In the genomic region with DNA sequence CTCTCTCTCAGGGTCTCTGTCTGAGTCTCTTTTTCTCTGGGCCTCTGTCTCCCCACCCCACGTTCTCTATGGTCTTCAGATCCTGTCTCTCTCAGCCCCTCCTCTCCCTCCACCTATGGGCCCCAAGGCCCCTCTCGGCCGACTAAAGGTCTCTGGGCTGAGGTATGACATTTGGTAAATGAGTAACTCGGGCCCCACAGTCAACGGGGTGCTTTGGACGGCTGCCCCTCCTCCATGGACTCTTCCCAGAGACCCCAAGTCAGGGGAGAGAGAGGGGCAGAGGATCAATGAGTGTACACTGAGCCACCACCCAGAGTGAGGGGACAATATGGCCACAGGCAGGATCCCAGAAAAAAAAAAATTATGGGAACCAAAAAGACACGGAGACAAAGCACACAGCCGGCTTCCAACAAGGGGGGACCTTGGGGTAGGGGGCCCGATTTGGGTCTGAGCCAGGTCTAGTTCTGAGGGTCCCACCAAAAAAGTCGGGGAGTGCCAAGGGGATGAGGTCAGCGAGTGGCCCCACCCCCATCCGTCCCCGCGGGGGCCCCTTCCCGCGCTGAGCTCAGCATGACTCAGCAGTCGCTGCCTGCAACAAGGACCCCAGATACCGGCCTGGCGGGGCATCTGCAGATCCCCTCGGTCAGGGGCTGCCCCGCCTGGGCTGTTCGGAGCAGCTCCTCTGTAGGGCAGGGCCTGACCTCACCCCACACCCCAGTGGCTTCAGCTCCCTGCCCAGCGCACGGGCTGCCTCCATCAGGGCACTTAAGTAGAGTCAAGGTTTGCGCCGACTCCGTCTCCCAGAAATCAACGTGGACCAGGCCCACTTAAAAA, we compare ENCODE assay signal across 1 cellular context.
TF ChIP-seq lines count a peak whose summit lies in the region.

No MANE protein-coding gene starts in this region.

TF ChIP-seq in K562, 482 proteins besides CTCF, POLR2A, EP300 and RAD21 (continued from another document and continues in another):
- TF ChIP-seq TFAP4 (CRISPR knock-in tag; IDR thresholded peaks at IDR 0.05; ENCODE audit: borderline replicate concordance) (peak; percentile 77), FOXM1 (IDR thresholded peaks at IDR 0.05; ENCODE audit: low read depth) (no peak), FOXM1 (CRISPR knock-in tag; IDR thresholded peaks at IDR 0.05; ENCODE audit: low read depth) (peak; percentile 2; the same call in 1 of the 2 replicates), HOXB6 (CRISPR knock-in tag; IDR thresholded peaks at IDR 0.05; ENCODE audit: borderline replicate concordance) (no peak), ZNF143 (CRISPR knock-in tag; IDR thresholded peaks at IDR 0.05) (peak; percentile 49; the same call in 1 of the 2 replicates), PHB (CRISPR knock-in tag; IDR thresholded peaks at IDR 0.05) (peak; percentile 84; the same call in 1 of the 2 replicates), HNRNPUL1 (IDR thresholded peaks at IDR 0.05; ENCODE audit: low read length) (no peak), ILF3 (IDR thresholded peaks at IDR 0.05; ENCODE audit: borderline replicate concordance) (no peak), SMAD1 (IDR thresholded peaks at IDR 0.05; ENCODE audit: low read depth, low read length, partially characterized antibody) (peak; percentile 82), KAT2B (IDR thresholded peaks at IDR 0.05; ENCODE audit: low read depth, low read length) (no peak), ZNF253 (CRISPR knock-in tag; conservative IDR thresholded peaks at IDR 0.05) (no peak), ZNF274 (IDR thresholded peaks at IDR 0.05; ENCODE audit: borderline replicate concordance, low read depth, low read length) (no peak), ZNF197 (CRISPR knock-in tag; IDR thresholded peaks at IDR 0.05; ENCODE audit: low read depth) (peak; percentile 83), ZFPM2 (CRISPR knock-in tag; IDR thresholded peaks at IDR 0.05) (no peak), ZNF316 (IDR thresholded peaks at IDR 0.05) (peak; percentile 99), RBBP5 (IDR thresholded peaks at IDR 0.05; ENCODE audit: borderline replicate concordance, insufficient read depth, low read length, poor library complexity, severe bottlenecking) (peak; percentile 35), PCBP1 (IDR thresholded peaks at IDR 0.05; ENCODE audit: low read depth, low read length, poor library complexity, severe bottlenecking) (no peak), MED1 (CRISPR knock-in tag; IDR thresholded peaks at IDR 0.05; ENCODE audit: borderline replicate concordance) (no peak), NFYB (IDR thresholded peaks at IDR 0.05; ENCODE audit: extremely low read depth, insufficient read length) (no peak), HMGN3 (IDR thresholded peaks at IDR 0.05; ENCODE audit: borderline replicate concordance, extremely low read depth, insufficient read length, low read depth, low read length) (peak; percentile 99), HDAC6 (IDR thresholded peaks at IDR 0.05; ENCODE audit: low read depth, low read length) (0 out of 2 replicates have a peak, but pooled peaks have one; percentile 38), CTBP1 (IDR thresholded peaks at IDR 0.05; ENCODE audit: borderline replicate concordance) (peak; percentile 69; the same call in 1 of the 2 replicates), ZNF79 (CRISPR knock-in tag; IDR thresholded peaks at IDR 0.05; ENCODE audit: low read depth) (0 out of 2 replicates have a peak, but pooled peaks have one; percentile 34), CCNT2 (IDR thresholded peaks at IDR 0.05; ENCODE audit: borderline replicate concordance, extremely low read depth, insufficient read length, low read depth, low read length) (peak; percentile 98), HNRNPH1 (optimal IDR thresholded peaks at IDR 0.05; ENCODE audit: low read depth, low read length) (no peak), TEAD4 (IDR thresholded peaks at IDR 0.05; ENCODE audit: low read length) (peak; percentile 52), TEAD4 (CRISPR knock-in tag; IDR thresholded peaks at IDR 0.05; ENCODE audit: borderline replicate concordance) (no peak), ZNF146 (CRISPR knock-in tag; IDR thresholded peaks at IDR 0.05; ENCODE audit: unreplicated experiment) (no peak), KLF10 (CRISPR knock-in tag; IDR thresholded peaks at IDR 0.05) (no peak), HLTF (IDR thresholded peaks at IDR 0.05) (no peak), RUNX1 (IDR thresholded peaks at IDR 0.05; ENCODE audit: low read depth) (no peak; the same call in 1 of the 2 replicates), LEF1 (IDR thresholded peaks at IDR 0.05) (peak; percentile 71), COPS2 (conservative IDR thresholded peaks at IDR 0.05) (no peak), CHD1 (IDR thresholded peaks at IDR 0.05; ENCODE audit: low read length) (no peak), MYNN (IDR thresholded peaks at IDR 0.05) (peak; percentile 79), MYNN (CRISPR knock-in tag; IDR thresholded peaks at IDR 0.05) (no peak), ZNF644 (tag; IDR thresholded peaks at IDR 0.05; ENCODE audit: low read depth) (peak; percentile 85), EZH2 (IDR thresholded peaks at IDR 0.05; ENCODE audit: borderline replicate concordance, low read depth, low read length) (no peak), ZC3H8 (IDR thresholded peaks at IDR 0.05) (no peak)
- TF ChIP-seq, protein P1, sequence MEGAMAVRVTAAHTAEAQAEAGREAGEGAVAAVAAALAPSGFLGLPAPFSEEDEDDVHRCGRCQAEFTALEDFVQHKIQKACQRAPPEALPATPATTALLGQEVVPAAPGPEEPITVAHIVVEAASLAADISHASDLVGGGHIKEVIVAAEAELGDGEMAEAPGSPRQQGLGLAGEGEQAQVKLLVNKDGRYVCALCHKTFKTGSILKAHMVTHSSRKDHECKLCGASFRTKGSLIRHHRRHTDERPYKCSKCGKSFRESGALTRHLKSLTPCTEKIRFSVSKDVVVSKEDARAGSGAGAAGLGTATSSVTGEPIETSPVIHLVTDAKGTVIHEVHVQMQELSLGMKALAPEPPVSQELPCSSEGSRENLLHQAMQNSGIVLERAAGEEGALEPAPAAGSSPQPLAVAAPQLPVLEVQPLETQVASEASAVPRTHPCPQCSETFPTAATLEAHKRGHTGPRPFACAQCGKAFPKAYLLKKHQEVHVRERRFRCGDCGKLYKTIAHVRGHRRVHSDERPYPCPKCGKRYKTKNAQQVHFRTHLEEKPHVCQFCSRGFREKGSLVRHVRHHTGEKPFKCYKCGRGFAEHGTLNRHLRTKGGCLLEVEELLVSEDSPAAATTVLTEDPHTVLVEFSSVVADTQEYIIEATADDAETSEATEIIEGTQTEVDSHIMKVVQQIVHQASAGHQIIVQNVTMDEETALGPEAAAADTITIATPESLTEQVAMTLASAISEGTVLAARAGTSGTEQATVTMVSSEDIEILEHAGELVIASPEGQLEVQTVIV (CRISPR knock-in tag; IDR thresholded peaks at IDR 0.05; ENCODE audit: borderline replicate concordance), result no peak
- TF ChIP-seq, protein P2, sequence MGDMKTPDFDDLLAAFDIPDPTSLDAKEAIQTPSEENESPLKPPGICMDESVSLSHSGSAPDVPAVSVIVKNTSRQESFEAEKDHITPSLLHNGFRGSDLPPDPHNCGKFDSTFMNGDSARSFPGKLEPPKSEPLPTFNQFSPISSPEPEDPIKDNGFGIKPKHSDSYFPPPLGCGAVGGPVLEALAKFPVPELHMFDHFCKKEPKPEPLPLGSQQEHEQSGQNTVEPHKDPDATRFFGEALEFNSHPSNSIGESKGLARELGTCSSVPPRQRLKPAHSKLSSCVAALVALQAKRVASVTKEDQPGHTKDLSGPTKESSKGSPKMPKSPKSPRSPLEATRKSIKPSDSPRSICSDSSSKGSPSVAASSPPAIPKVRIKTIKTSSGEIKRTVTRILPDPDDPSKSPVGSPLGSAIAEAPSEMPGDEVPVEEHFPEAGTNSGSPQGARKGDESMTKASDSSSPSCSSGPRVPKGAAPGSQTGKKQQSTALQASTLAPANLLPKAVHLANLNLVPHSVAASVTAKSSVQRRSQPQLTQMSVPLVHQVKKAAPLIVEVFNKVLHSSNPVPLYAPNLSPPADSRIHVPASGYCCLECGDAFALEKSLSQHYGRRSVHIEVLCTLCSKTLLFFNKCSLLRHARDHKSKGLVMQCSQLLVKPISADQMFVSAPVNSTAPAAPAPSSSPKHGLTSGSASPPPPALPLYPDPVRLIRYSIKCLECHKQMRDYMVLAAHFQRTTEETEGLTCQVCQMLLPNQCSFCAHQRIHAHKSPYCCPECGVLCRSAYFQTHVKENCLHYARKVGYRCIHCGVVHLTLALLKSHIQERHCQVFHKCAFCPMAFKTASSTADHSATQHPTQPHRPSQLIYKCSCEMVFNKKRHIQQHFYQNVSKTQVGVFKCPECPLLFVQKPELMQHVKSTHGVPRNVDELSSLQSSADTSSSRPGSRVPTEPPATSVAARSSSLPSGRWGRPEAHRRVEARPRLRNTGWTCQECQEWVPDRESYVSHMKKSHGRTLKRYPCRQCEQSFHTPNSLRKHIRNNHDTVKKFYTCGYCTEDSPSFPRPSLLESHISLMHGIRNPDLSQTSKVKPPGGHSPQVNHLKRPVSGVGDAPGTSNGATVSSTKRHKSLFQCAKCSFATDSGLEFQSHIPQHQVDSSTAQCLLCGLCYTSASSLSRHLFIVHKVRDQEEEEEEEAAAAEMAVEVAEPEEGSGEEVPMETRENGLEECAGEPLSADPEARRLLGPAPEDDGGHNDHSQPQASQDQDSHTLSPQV (IDR thresholded peaks at IDR 0.05), result peak; percentile 95
- TF ChIP-seq, protein P3, sequence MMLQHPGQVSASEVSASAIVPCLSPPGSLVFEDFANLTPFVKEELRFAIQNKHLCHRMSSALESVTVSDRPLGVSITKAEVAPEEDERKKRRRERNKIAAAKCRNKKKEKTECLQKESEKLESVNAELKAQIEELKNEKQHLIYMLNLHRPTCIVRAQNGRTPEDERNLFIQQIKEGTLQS (IDR thresholded peaks at IDR 0.05), result peak; percentile 98
- TF ChIP-seq, protein P3 (CRISPR knock-in tag; conservative IDR thresholded peaks at IDR 0.05), result peak; percentile 95
- TF ChIP-seq, protein P4, sequence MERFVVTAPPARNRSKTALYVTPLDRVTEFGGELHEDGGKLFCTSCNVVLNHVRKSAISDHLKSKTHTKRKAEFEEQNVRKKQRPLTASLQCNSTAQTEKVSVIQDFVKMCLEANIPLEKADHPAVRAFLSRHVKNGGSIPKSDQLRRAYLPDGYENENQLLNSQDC (CRISPR knock-in tag; IDR thresholded peaks at IDR 0.05), result no peak
- TF ChIP-seq, protein P5, sequence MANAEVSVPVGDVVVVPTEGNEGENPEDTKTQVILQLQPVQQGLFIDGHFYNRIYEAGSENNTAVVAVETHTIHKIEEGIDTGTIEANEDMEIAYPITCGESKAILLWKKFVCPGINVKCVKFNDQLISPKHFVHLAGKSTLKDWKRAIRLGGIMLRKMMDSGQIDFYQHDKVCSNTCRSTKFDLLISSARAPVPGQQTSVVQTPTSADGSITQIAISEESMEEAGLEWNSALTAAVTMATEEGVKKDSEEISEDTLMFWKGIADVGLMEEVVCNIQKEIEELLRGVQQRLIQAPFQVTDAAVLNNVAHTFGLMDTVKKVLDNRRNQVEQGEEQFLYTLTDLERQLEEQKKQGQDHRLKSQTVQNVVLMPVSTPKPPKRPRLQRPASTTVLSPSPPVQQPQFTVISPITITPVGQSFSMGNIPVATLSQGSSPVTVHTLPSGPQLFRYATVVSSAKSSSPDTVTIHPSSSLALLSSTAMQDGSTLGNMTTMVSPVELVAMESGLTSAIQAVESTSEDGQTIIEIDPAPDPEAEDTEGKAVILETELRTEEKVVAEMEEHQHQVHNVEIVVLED (CRISPR knock-in tag; IDR thresholded peaks at IDR 0.05), result no peak; the same call in 1 of the 2 replicates
- TF ChIP-seq, protein P6, sequence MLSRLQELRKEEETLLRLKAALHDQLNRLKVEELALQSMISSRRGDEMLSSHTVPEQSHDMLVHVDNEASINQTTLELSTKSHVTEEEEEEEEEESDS (CRISPR knock-in tag; IDR thresholded peaks at IDR 0.05), result no peak
- TF ChIP-seq, protein P7, sequence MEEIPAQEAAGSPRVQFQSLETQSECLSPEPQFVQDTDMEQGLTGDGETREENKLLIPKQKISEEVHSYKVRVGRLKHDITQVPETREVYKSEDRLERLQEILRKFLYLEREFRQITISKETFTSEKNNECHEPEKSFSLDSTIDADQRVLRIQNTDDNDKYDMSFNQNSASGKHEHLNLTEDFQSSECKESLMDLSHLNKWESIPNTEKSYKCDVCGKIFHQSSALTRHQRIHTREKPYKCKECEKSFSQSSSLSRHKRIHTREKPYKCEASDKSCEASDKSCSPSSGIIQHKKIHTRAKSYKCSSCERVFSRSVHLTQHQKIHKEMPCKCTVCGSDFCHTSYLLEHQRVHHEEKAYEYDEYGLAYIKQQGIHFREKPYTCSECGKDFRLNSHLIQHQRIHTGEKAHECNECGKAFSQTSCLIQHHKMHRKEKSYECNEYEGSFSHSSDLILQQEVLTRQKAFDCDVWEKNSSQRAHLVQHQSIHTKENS (CRISPR knock-in tag; IDR thresholded peaks at IDR 0.05), result no peak
- TF ChIP-seq, protein P8, sequence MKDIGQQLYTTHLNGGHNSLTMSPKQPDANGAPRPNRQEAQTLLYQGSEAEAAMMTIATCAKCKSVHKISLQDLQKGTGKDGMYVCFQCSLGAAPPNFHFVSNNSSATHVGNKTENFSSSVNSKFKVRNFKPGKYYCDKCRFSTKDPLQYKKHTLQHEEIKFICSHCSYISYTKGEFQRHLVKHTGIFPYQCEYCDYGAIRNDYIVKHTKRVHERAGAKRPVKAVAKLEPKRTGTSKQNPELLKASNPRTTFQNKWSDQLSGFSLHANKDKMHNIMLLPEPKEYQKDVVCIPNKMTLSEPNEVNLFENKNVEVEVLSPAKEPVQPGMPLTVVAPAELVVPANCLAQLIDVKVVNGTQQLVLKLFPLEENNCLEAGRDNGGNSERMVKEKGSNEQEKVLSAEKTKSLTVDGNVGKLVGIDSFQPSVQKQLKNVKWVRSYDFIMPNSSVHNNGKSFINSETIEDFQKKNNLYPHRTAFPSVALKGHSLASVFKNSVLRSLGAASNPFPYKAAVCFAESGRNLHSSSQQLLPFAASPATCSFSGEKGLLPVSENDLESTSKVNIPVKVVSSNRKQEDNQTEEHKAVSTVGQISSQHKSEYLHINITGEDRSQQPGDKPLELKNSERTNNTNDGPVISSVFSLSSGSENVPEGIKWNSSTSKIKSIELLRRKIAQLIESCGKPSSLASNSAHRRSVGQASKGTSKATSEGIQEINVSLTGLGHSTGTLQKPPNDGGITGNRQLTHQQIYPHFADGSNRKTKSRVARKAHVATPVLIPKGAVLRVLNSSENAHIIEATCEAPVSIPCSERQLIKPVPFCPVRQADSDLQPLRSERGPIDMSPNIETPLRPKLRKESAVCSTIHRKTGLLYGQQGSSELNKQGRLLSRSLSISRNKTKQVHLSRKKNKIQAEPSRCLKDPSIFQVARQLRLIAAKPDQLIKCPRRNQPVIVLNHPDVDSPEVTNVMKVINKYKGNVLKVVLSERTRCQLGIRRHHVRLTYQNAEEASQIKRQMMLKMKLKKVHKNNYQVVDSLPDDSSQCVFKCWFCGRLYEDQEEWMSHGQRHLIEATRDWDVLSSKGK (CRISPR knock-in tag; IDR thresholded peaks at IDR 0.05), result no peak
